Comparison of ENCODE assay signal across 1 cellular context in genomic region chr22:17797721-17798559, GRCh38.
TF ChIP-seq lines count a peak whose summit lies in the region.

No MANE protein-coding gene starts in this region.

TF ChIP-seq in GM23338, 12 proteins besides CTCF, POLR2A, EP300 and RAD21 (continued from another document):
- TF ChIP-seq ETS1 (IDR thresholded peaks at IDR 0.05) (no peak), NANOG (IDR thresholded peaks at IDR 0.05; ENCODE audit: borderline replicate concordance) (no peak), ZNF331 (CRISPR knock-in tag; IDR thresholded peaks at IDR 0.05; ENCODE audit: low read depth) (no peak), JUNB (IDR thresholded peaks at IDR 0.05; ENCODE audit: unreplicated experiment) (no peak), EZH2phosphoT487 (IDR thresholded peaks at IDR 0.05; ENCODE audit: unreplicated experiment) (no peak), POLR2AphosphoS5 (IDR thresholded peaks at IDR 0.05; ENCODE audit: low read depth) (no peak), EZH2 (IDR thresholded peaks at IDR 0.05; ENCODE audit: low read depth, unreplicated experiment) (no peak), CREB1 (CRISPR knock-in tag; IDR thresholded peaks at IDR 0.05; ENCODE audit: low read depth) (no peak)
